Comparison of ENCODE assay signal across 36 cellular contexts in genomic region chr10:5457741-5458140, GRCh38. TPM values are rescaled to one million over a fixed set of nuclear protein-coding genes. Genes with fewer than 3 reads are reported as not detected.
A peak's percentile ranks its signal among the peaks of the same experiment; 100 is the strongest.
DNase-seq lines count a peak whose midpoint lies in the region; ATAC-seq and TF ChIP-seq lines count a peak whose summit lies in the region.
"Had no signal": no experiment of that assay in that cellular context is flagged by ENCODE, and none has a peak within 500 bp of the region (broad histone marks: within the 10 kb centered on the region; RNA-seq: fewer than 3 reads in every experiment).

No MANE protein-coding gene starts in this region.

- POLR2A ChIA-PET in activated CD4-positive, alpha-beta T cell treated with anti-CD3 and anti-CD28 coated beads for 36 hours (lab: Charles Lee) = no interaction called here
- POLR2A ChIA-PET in A673 (lab: Charles Lee; ENCODE audit: low non-redundant PET) (no interaction called here), OCI-LY7 (lab: Charles Lee) (no interaction called here)

- H3K79me2 ChIP-seq in OCI-LY7 (ENCODE audit: insufficient read depth, low read depth, low read length) = no peaks in the 10 kb centered on the region

- H3K27ac Mint-ChIP-seq in activated CD4-positive, alpha-beta T cell treated with anti-CD3 and anti-CD28 coated beads for 36 hours = peak overlapping the region; percentile 48
- no peak overlapping the region for H3K27ac Mint-ChIP-seq in chondrocyte (ENCODE audit: unreplicated experiment)
- H3K27ac Mint-ChIP-seq: CD4-positive, CD25-positive, alpha-beta regulatory T cell had no signal

- TF ChIP-seq CTCF in A673 (conservative IDR thresholded peaks at IDR 0.05; ENCODE audit: low read depth, low read length) = no peak
- no peak for TF ChIP-seq CTCF in OCI-LY7 (conservative IDR thresholded peaks at IDR 0.05; ENCODE audit: low read length)
- TF ChIP-seq CTCF in chondrocyte (IDR thresholded peaks at IDR 0.05) = no peak

- no peaks in the 10 kb centered on the region for H3K9me3 Mint-ChIP-seq in activated CD4-positive, alpha-beta T cell treated with anti-CD3 and anti-CD28 coated beads for 36 hours (ENCODE audit: low read depth)
- H3K9me3 Mint-ChIP-seq in chondrocyte (ENCODE audit: low read depth) = no peaks in the 10 kb centered on the region
- H3K9me3 Mint-ChIP-seq: activated naive CD4-positive, alpha-beta T cell treated with anti-CD3 and anti-CD28 coated beads, Interleukin-2, amount 50 U/mL, for 72 hours; CD4-positive, CD25-positive, alpha-beta regulatory T cell had no signal

- ATAC-seq in activated CD4-positive, alpha-beta T cell treated with anti-CD3 and anti-CD28 coated beads for 36 hours = no peak
- no peak for ATAC-seq in GM21723 (IDR thresholded peaks at IDR 0.05; ENCODE audit: unreplicated experiment)
- ATAC-seq: A549; activated naive CD4-positive, alpha-beta T cell treated with anti-CD3 and anti-CD28 coated beads, Interleukin-2, amount 50 U/mL, for 72 hours; Right ventricle myocardium inferior had no signal

- H3K9me3 ChIP-seq in A673 (ENCODE audit: low read depth, low read length, poor library complexity, severe bottlenecking) (no peaks in the 10 kb centered on the region), OCI-LY7 (ENCODE audit: low read length) (no peaks in the 10 kb centered on the region)
- H3K9me3 ChIP-seq: A549, esophagus muscularis mucosa, left ventricle myocardium inferior, prostate gland, right lobe of liver, tibial artery, vagina had no signal

- H3K36me3 ChIP-seq in A673 (ENCODE audit: insufficient read depth, low read length, poor library complexity, severe bottlenecking) = peaks cover 87% of the 10 kb centered on the region
- peaks cover 82% of the 10 kb centered on the region for H3K36me3 ChIP-seq in OCI-LY7 (ENCODE audit: insufficient read depth, low read length)

- CTCF ChIA-PET in activated CD4-positive, alpha-beta T cell treated with anti-CD3 and anti-CD28 coated beads for 36 hours (lab: Charles Lee) = no interaction called here
- CTCF ChIA-PET in A673 (lab: Charles Lee) (no interaction called here), OCI-LY7 (lab: Charles Lee; ENCODE audit: unreplicated experiment) (no interaction called here)

- H4K20me1 ChIP-seq in OCI-LY7 (ENCODE audit: insufficient read depth, low read length) = no peaks in the 10 kb centered on the region

- H3K36me3 Mint-ChIP-seq in activated CD4-positive, alpha-beta T cell treated with anti-CD3 and anti-CD28 coated beads for 36 hours (ENCODE audit: low read depth) = peaks cover 39% of the 10 kb centered on the region
- H3K36me3 Mint-ChIP-seq in chondrocyte (ENCODE audit: low read depth) = peaks cover 46% of the 10 kb centered on the region

- H3K4me3 ChIP-seq in A673 (ENCODE audit: low read depth, low read length, poor library complexity, severe bottlenecking) (no peak overlapping the region), OCI-LY7 (ENCODE audit: low read depth, low read length, poor library complexity, severe bottlenecking) (no peak overlapping the region)
- H3K4me3 ChIP-seq: A549, esophagus muscularis mucosa, left ventricle myocardium inferior, prostate gland, right lobe of liver, tibial artery, vagina had no signal

- H3K4me3 Mint-ChIP-seq in activated CD4-positive, alpha-beta T cell treated with anti-CD3 and anti-CD28 coated beads for 36 hours = peak overlapping the region; percentile 3
- H3K4me3 Mint-ChIP-seq in chondrocyte (ENCODE audit: unreplicated experiment) = no peak overlapping the region

- H3K4me2 ChIP-seq in OCI-LY7 (ENCODE audit: low read length) = no peak overlapping the region
- H3K4me2 ChIP-seq: A549 had no signal

- BruUV-seq in A673 (replicated peaks; lab: Mats Ljungman, UMichigan) (TSS peak; percentile 34), OCI-LY7 (replicated peaks; lab: Mats Ljungman, UMichigan) (TSS peak; percentile 71)

- intact Hi-C loops in activated CD4-positive, alpha-beta T cell treated with anti-CD3 and anti-CD28 coated beads for 36 hours (cut with DNase I, micrococcal nuclease) = no loop called here
- intact Hi-C loops in A673 (cut with micrococcal nuclease; ENCODE audit: unreplicated experiment) (no loop called here), OCI-LY7 (cut with micrococcal nuclease; ENCODE audit: unreplicated experiment) (no loop called here)

- no peaks in the 10 kb centered on the region for H3K27me3 ChIP-seq in A673 (replicated peaks; ENCODE audit: insufficient read depth, low read depth, low read length, poor library complexity)
- H3K27me3 ChIP-seq: esophagus muscularis mucosa, right lobe of liver, tibial artery, vagina had no signal

- H3K9me2 ChIP-seq in OCI-LY7 (ENCODE audit: insufficient read depth, low read length) = no peaks in the 10 kb centered on the region

- H3K4me1 ChIP-seq in A673 (ENCODE audit: insufficient read depth, low read length, poor library complexity, severe bottlenecking) (no peaks in the 10 kb centered on the region), OCI-LY7 (ENCODE audit: insufficient read depth, low read length, poor library complexity, severe bottlenecking) (no peaks in the 10 kb centered on the region)
- H3K4me1 ChIP-seq: A549, left ventricle myocardium inferior, prostate gland had no signal

- DNase-seq in activated CD4-positive, alpha-beta T cell treated with anti-CD3 and anti-CD28 coated beads for 36 hours = no peak
- no peak for DNase-seq in activated CD4-positive, alpha-beta T cell treated with anti-CD3 and anti-CD28 coated beads for 4 hours
- DNase-seq in A673 (ENCODE audit: low spot score) (no peak), OCI-LY7 (ENCODE audit: low spot score) (no peak), chondrocyte (ENCODE audit: low spot score) (no peak), glomerular visceral epithelial cell (ENCODE audit: extremely low spot score) (no peak)
- DNase-seq in central memory CD4-positive, alpha-beta T cell = peak; percentile 15
- DNase-seq: activated CD8-positive, alpha-beta memory T cell treated with anti-CD3 and anti-CD28 coated beads, Interleukin-2, amount 50 U/mL, for 4 hours; AML-193; DMS 273 treated with DMSO at 0.1 percent for 48 hours; EL; foreskin fibroblast; head of caudate nucleus; left ventricle myocardium inferior; mesendoderm; NCI-H1092; NCI-H1694 treated with DMSO at 0.1 percent for 48 hours; NCI-H2171 treated with DMSO at 0.1 percent for 48 hours; NCI-H510A treated with DMSO at 0.1 percent for 48 hours; nucleus accumbens; right lobe of liver; stimulated activated CD4-positive, alpha-beta T cell treated with anti-CD3 and anti-CD28 coated beads, Interleukin-12 subunit alpha, Interleukin-12 subunit beta, amount 100 ng/mL, for 4 hours; stimulated activated CD4-positive, alpha-beta T cell treated with anti-CD3 and anti-CD28 coated beads, Interleukin-4, amount 100 ng/mL, for 1 hour; tibial artery; WERI-Rb-1 had no signal

- no peaks in the 10 kb centered on the region for H3K27me3 Mint-ChIP-seq in activated CD4-positive, alpha-beta T cell treated with anti-CD3 and anti-CD28 coated beads for 36 hours
- H3K27me3 Mint-ChIP-seq in chondrocyte (ENCODE audit: low read depth) = no peaks in the 10 kb centered on the region
- H3K27me3 Mint-ChIP-seq: CD4-positive, CD25-positive, alpha-beta regulatory T cell had no signal

- peaks cover 12% of the 10 kb centered on the region for H3K4me1 Mint-ChIP-seq in activated CD4-positive, alpha-beta T cell treated with anti-CD3 and anti-CD28 coated beads for 36 hours
- peaks cover 18% of the 10 kb centered on the region for H3K4me1 Mint-ChIP-seq in chondrocyte (ENCODE audit: low read depth)

- H2AFZ ChIP-seq in OCI-LY7 (ENCODE audit: low read length) = no peak overlapping the region

- H3K27ac ChIP-seq in A673 (ENCODE audit: low read depth, low read length, poor library complexity, severe bottlenecking) = no peak overlapping the region
- H3K27ac ChIP-seq in OCI-LY7 (ENCODE audit: low read depth, low read length, poor library complexity, severe bottlenecking) = no peak overlapping the region
- H3K27ac ChIP-seq: A549, esophagus muscularis mucosa, left ventricle myocardium inferior, prostate gland, right lobe of liver, tibial artery, vagina, WERI-Rb-1 had no signal

RNA-seq across cellular contexts. Expression of gene CALML5, which starts 41.6 kb away (rescaled TPM):
- total RNA-seq in activated CD4-positive, alpha-beta T cell treated with anti-CD3 and anti-CD28 coated beads for 36 hours = not detected
- total RNA-seq in A673 (2021) = not detected in 2 replicates
- total RNA-seq in OCI-LY7 (2014; rRNA removed; shearing (Covaris generic)) = not detected in 2 replicates
- total RNA-seq in OCI-LY7 (2022) = not detected in 2 replicates
- not detected in 3 replicates for total RNA-seq in chondrocyte
- total RNA-seq: activated naive CD4-positive, alpha-beta T cell treated with anti-CD3 and anti-CD28 coated beads, Interleukin-2, amount 50 U/mL, for 72 hours; astrocyte; cardiac septum; CD4-positive, CD25-positive, alpha-beta regulatory T cell; esophagus muscularis mucosa; H4; left ventricle myocardium inferior; right lobe of liver; Right ventricle myocardium inferior had no signal

RNA-seq across cellular contexts. Expression of gene NET1, which starts 45.4 kb away (rescaled TPM):
- 10 to 100 TPM; 27.8 to 34.8 TPM for total RNA-seq in activated CD4-positive, alpha-beta T cell treated with anti-CD3 and anti-CD28 coated beads for 36 hours
- 64.3 and 71.4 TPM in 2 replicates for total RNA-seq in A673 (2021)
- total RNA-seq in OCI-LY7 (2014; rRNA removed; shearing (Covaris generic)) = 39.8 and 51.4 TPM in 2 replicates
- 46.3 and 46.9 TPM in 2 replicates for total RNA-seq in OCI-LY7 (2022)
- 23.2 to 47.5 TPM (median 42.3 TPM) in 3 replicates for total RNA-seq in chondrocyte

RNA-seq across cellular contexts. Expression of gene TUBAL3, which starts 53.1 kb away (rescaled TPM):
- not detected for total RNA-seq in activated CD4-positive, alpha-beta T cell treated with anti-CD3 and anti-CD28 coated beads for 36 hours
- 0.19 TPM in 1 of 2 replicates, not detected in the other for total RNA-seq in A673 (2021)
- total RNA-seq in OCI-LY7 (2014; rRNA removed; shearing (Covaris generic)) = not detected in 2 replicates
- not detected in 2 replicates for total RNA-seq in OCI-LY7 (2022)
- total RNA-seq in chondrocyte = not detected in 3 replicates
- total RNA-seq: activated naive CD4-positive, alpha-beta T cell treated with anti-CD3 and anti-CD28 coated beads, Interleukin-2, amount 50 U/mL, for 72 hours; astrocyte; CD4-positive, CD25-positive, alpha-beta regulatory T cell; H4; right lobe of liver; Right ventricle myocardium inferior; vagina had no signal
